22 cellular contexts compared by ENCODE assay signal in genomic region chr5:19496056-19496455, GRCh38.
DNase-seq lines count a peak whose midpoint lies in the region; ATAC-seq and TF ChIP-seq lines count a peak whose summit lies in the region.
"Had no signal": no experiment of that assay in that cellular context is flagged by ENCODE, and none has a peak within 500 bp of the region (broad histone marks: within the 10 kb centered on the region; RNA-seq: fewer than 3 reads in every experiment).

No MANE protein-coding gene starts in this region.

- intact Hi-C loops in posterior vena cava (cut with DNase I): no loop called here

- peak; percentile 71 for ATAC-seq in SK-N-SH treated with all-trans-retinoic acid at 6 μM for 48 hours
- peak; percentile 74 for ATAC-seq in esophagus mucosa
- no peak for ATAC-seq in GM19467 (IDR thresholded peaks at IDR 0.05; ENCODE audit: unreplicated experiment)
- ATAC-seq: Right ventricle myocardium inferior had no signal

- peak; percentile 8 for DNase-seq in H4 (ENCODE audit: low spot score)
- DNase-seq in skeletal muscle cell (ENCODE audit: low read depth): peak; percentile 15
- no peak for DNase-seq in NCI-H774 (lab: John Stamatoyannopoulos, UW)
- DNase-seq in posterior vena cava (ENCODE audit: low spot score): no peak
- DNase-seq: activated gamma-delta T cell treated with Interleukin-2 at 50 U/mL for 16 hours; activated T-cell treated with anti-CD3 and anti-CD28 coated beads, Interleukin-2, amount 50 U/mL, for 1 hour; AML-193; caudate nucleus; CD8-positive, alpha-beta memory T cell; DMS79; foreskin melanocyte; hypothalamus; NCI-H1436 treated with DMSO at 0.1 percent for 48 hours; NCI-H510A treated with DMSO at 0.1 percent for 48 hours; stimulated activated CD4-positive, alpha-beta T cell treated with anti-CD3 and anti-CD28 coated beads, Interleukin-2, amount 100 ng/mL, for 48 hours; stimulated activated naive CD4-positive, alpha-beta T cell treated with Interleukin-2 at 50 U/mL for 16 hours had no signal

- no peak overlapping the region for H3K4me3 ChIP-seq in skeletal muscle cell (ENCODE audit: low read depth, low read length)
- H3K4me3 ChIP-seq: prostate gland, thoracic aorta had no signal

TF ChIP-seq in SK-N-SH treated with all-trans-retinoic acid at 6 μM for 48 hours, 23 proteins besides CTCF, POLR2A, EP300 and RAD21:
- no peak for TF ChIP-seq OSR1 (CRISPR knock-in tag; IDR thresholded peaks at IDR 0.05)
- no peak for TF ChIP-seq ZC3H10 (CRISPR knock-in tag; IDR thresholded peaks at IDR 0.05)
- TF ChIP-seq TOX (CRISPR knock-in tag; IDR thresholded peaks at IDR 0.05; ENCODE audit: borderline replicate concordance): no peak
- TF ChIP-seq PPARA (CRISPR knock-in tag; IDR thresholded peaks at IDR 0.05; ENCODE audit: borderline replicate concordance): no peak
- no peak for TF ChIP-seq PATZ1 (CRISPR knock-in tag; IDR thresholded peaks at IDR 0.05; ENCODE audit: borderline replicate concordance)
- TF ChIP-seq ARNTL (CRISPR knock-in tag; IDR thresholded peaks at IDR 0.05; ENCODE audit: borderline replicate concordance, low read depth): no peak
- no peak for TF ChIP-seq TSHZ2 (CRISPR knock-in tag; IDR thresholded peaks at IDR 0.05)
- no peak for TF ChIP-seq ISL1 (CRISPR knock-in tag; IDR thresholded peaks at IDR 0.05)

Comparison
In these comparisons a context has a peak if more than half of its experiments do, and no peak if none do; other contexts are left out.
1. DNase-seq: peak in H4 (single experiment) and skeletal muscle cell (single experiment); none in NCI-H774 (single experiment) and posterior vena cava (single experiment).